In the genomic region with DNA sequence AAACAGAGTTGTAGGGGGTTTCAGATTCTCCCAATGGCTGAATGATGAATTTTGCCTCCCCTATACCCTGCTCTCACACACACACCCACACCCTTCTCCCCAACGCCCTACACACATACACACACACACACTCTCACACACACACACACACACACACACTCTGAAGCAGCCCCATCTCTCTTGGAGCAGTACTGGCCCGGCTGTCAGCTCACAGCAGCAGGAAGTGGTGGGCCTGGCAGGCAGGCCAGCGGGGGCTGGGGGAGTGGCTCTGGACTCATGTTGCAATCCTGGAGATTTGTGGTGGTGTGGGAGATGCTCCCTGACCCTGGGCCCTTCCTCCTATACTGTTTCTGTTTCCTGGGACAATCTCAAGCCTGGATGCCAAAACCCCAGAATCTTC, we compare ENCODE assay signal across 8 cellular contexts. TPM values are rescaled to one million over a fixed set of nuclear protein-coding genes. Genes with fewer than 3 reads are reported as not detected.
DNase-seq lines count a peak whose midpoint lies in the region; TF ChIP-seq lines count a peak whose summit lies in the region.

No MANE protein-coding gene starts in this region.

- H3K4me3 ChIP-seq in colonic mucosa (no peak overlapping the region), neutrophil (ENCODE audit: low read depth in 1 of 2, low read length in 1 of 2) (no peak overlapping the region)

- H3K27ac ChIP-seq in colonic mucosa: peak overlapping the region; percentile 11
- peak overlapping the region; percentile 71 for H3K27ac ChIP-seq in neutrophil

- no peak overlapping the region for H3K27ac Mint-ChIP-seq in glutamatergic neuron (ENCODE audit: unreplicated experiment)

- H3K4me1 Mint-ChIP-seq in glutamatergic neuron (ENCODE audit: low read depth, unreplicated experiment): peaks cover 4% of the 10 kb centered on the region

- no peaks in the 10 kb centered on the region for H3K36me3 Mint-ChIP-seq in glutamatergic neuron (ENCODE audit: unreplicated experiment)

- peaks cover 4% of the 10 kb centered on the region for H3K27me3 Mint-ChIP-seq in glutamatergic neuron (ENCODE audit: unreplicated experiment)

- peak overlapping the region in 1 of 2 donors; percentile 6 for H3K9ac ChIP-seq in colonic mucosa (ENCODE audit: low read depth in 2 of 2, low read length in 2 of 2)

- DNase-seq in GF-D8 (lab: John Stamatoyannopoulos, UW) (peak; percentile 81), NOMO-1 treated with DMSO at 0.1 percent for 48 hours (lab: John Stamatoyannopoulos, UW; ENCODE audit: unreplicated experiment) (peak; percentile 56), colonic mucosa (no peak), NCI-H1417 treated with DMSO at 0.1 percent for 48 hours (lab: John Stamatoyannopoulos, UW) (no peak), glutamatergic neuron (no peak), DMS79 treated with DMSO at 0.1 percent for 48 hours (lab: John Stamatoyannopoulos, UW) (no peak), NCI-H82 treated with DMSO at 0.1 percent for 48 hours (lab: John Stamatoyannopoulos, UW; ENCODE audit: unreplicated experiment) (no peak)

- peaks cover 6% of the 10 kb centered on the region for H3K4me1 ChIP-seq in colonic mucosa
- peaks cover 55 to 60% of the 10 kb centered on the region in 2 experiments for H3K4me1 ChIP-seq in neutrophil (ENCODE audit: control insufficient read depth in 1 of 2, insufficient read depth in 1 of 2, low read depth in 1 of 2, low read length in 1 of 2)

- H3K36me3 ChIP-seq in colonic mucosa: no peaks in the 10 kb centered on the region
- H3K36me3 ChIP-seq in neutrophil: peaks cover 20% of the 10 kb centered on the region

- peaks cover 6% of the 10 kb centered on the region for H3K9me3 Mint-ChIP-seq in glutamatergic neuron (ENCODE audit: unreplicated experiment)

- no peak overlapping the region for H3K4me3 Mint-ChIP-seq in glutamatergic neuron (ENCODE audit: unreplicated experiment)

- TF ChIP-seq CTCF in colonic mucosa (IDR thresholded peaks at IDR 0.05): no peak
- TF ChIP-seq CTCF in neutrophil (IDR thresholded peaks at IDR 0.05): no peak
- TF ChIP-seq CTCF in glutamatergic neuron (IDR thresholded peaks at IDR 0.05; ENCODE audit: partially characterized antibody, unreplicated experiment): no peak

- intact Hi-C loops in colonic mucosa (cut with DNase I): no loop called here

- H3K9me3 ChIP-seq in colonic mucosa (no peaks in the 10 kb centered on the region), neutrophil (no peaks in the 10 kb centered on the region)

- H3K27me3 ChIP-seq in colonic mucosa (no peaks in the 10 kb centered on the region), neutrophil (no peaks in the 10 kb centered on the region)

RNA-seq across cellular contexts. Expression of a gene that starts 2.2 kb away (rescaled TPM):
- total RNA-seq in colonic mucosa (10 to 100 TPM; 15.9 to 28.4 TPM), glutamatergic neuron (ENCODE audit: unreplicated experiment) (0.20 TPM)

RNA-seq across cellular contexts. Expression of a gene that starts 34.9 kb away (rescaled TPM):
- total RNA-seq in colonic mucosa (1 to 10 TPM; 4.9 to 5.4 TPM), glutamatergic neuron (ENCODE audit: unreplicated experiment) (2.7 TPM)

Comparison
In these comparisons a context has a peak if more than half of its experiments do, and no peak if none do; other contexts are left out.
1. DNase-seq: peak in GF-D8 (single experiment) and NOMO-1 treated with DMSO at 0.1 percent for 48 hours (single experiment); none in colonic mucosa (single experiment), NCI-H1417 treated with DMSO at 0.1 percent for 48 hours (single experiment), glutamatergic neuron (single experiment), DMS79 treated with DMSO at 0.1 percent for 48 hours (single experiment) and NCI-H82 treated with DMSO at 0.1 percent for 48 hours (single experiment).
2. RNA of a gene that starts 2.2 kb away (total RNA-seq): 15.9 to 28.4 TPM in colonic mucosa; 0.20 TPM in glutamatergic neuron (single experiment); every median in the first group is over 10 times any median in the second.